8 cellular contexts compared by ENCODE assay signal in genomic region chr4:2007804-2008670, GRCh38.
DNase-seq lines count a peak whose midpoint lies in the region; ATAC-seq and TF ChIP-seq lines count a peak whose summit lies in the region.

No MANE protein-coding gene starts in this region.

- H3K9me2 ChIP-seq in Loucy (replicated peaks; ENCODE audit: low read depth, low read length), result no peaks in the 10 kb centered on the region

- peak overlapping the region; percentile 97 for H3K27ac ChIP-seq in C4-2B
- H3K27ac ChIP-seq in effector memory CD4-positive, alpha-beta T cell (ENCODE audit: insufficient read depth, low read length, poor library complexity, severe bottlenecking), result peak overlapping the region; percentile 98

- no peaks in the 10 kb centered on the region for H3K9me3 ChIP-seq in Loucy (ENCODE audit: insufficient read depth, low read depth, low read length)
- no peaks in the 10 kb centered on the region for H3K9me3 ChIP-seq in effector memory CD4-positive, alpha-beta T cell (ENCODE audit: control insufficient read depth, low read length)

- peaks cover 25% of the 10 kb centered on the region for H3K4me1 ChIP-seq in Loucy (ENCODE audit: insufficient read depth, low read length, poor library complexity, severe bottlenecking)
- peaks cover 15% of the 10 kb centered on the region for H3K4me1 ChIP-seq in effector memory CD4-positive, alpha-beta T cell (ENCODE audit: control insufficient read depth, insufficient read depth, low read length, poor library complexity, severe bottlenecking)

- no peak for DNase-seq in effector memory CD4-positive, alpha-beta T cell
- DNase-seq in NCI-H1105 treated with DMSO at 0.1 percent for 48 hours (lab: John Stamatoyannopoulos, UW), result no peak
- DNase-seq in SHP77 treated with DMSO at 0.1 percent for 48 hours (lab: John Stamatoyannopoulos, UW), result no peak

- H3K79me2 ChIP-seq in Loucy (ENCODE audit: insufficient read depth, low read length), result peaks cover 57% of the 10 kb centered on the region

- H3F3A ChIP-seq in Loucy (ENCODE audit: low read depth), result no peaks in the 10 kb centered on the region

- H4K20me1 ChIP-seq in Loucy (ENCODE audit: insufficient read depth, low read length, poor library complexity, severe bottlenecking), result peaks cover 38% of the 10 kb centered on the region

- peaks cover 18% of the 10 kb centered on the region for H3K4me1 Mint-ChIP-seq in nephron

- H3K27me3 ChIP-seq in Loucy (ENCODE audit: insufficient read depth, low read length, poor library complexity, severe bottlenecking), result no peaks in the 10 kb centered on the region
- H3K27me3 ChIP-seq in effector memory CD4-positive, alpha-beta T cell (replicated peaks; ENCODE audit: control insufficient read depth, insufficient read depth, low read length, poor library complexity, severe bottlenecking), result no peaks in the 10 kb centered on the region

- H3K9me3 Mint-ChIP-seq in nephron, result peaks cover under 1% of the 10 kb centered on the region

- ATAC-seq in GM21447 (IDR thresholded peaks at IDR 0.05; ENCODE audit: unreplicated experiment), result no peak
- ATAC-seq in HG02759 (IDR thresholded peaks at IDR 0.05; ENCODE audit: unreplicated experiment), result no peak

- H3K36me3 ChIP-seq in Loucy (ENCODE audit: insufficient read depth, low read length), result no peaks in the 10 kb centered on the region
- H3K36me3 ChIP-seq in effector memory CD4-positive, alpha-beta T cell (ENCODE audit: control insufficient read depth, insufficient read depth, low read length), result peaks cover 8% of the 10 kb centered on the region

- no peak for TF ChIP-seq CTCF in C4-2B (conservative IDR thresholded peaks at IDR 0.05)
- TF ChIP-seq CTCF in Loucy (conservative IDR thresholded peaks at IDR 0.05; ENCODE audit: low read length), result no peak
- no peak for TF ChIP-seq CTCF in nephron (IDR thresholded peaks at IDR 0.05; ENCODE audit: unreplicated experiment in 3 of 3)

- no peaks in the 10 kb centered on the region for H3K27me3 Mint-ChIP-seq in nephron (ENCODE audit: low read depth)

- peak overlapping the region; percentile 75 for H3K4me3 ChIP-seq in Loucy (ENCODE audit: low read length, poor library complexity, severe bottlenecking)
- H3K4me3 ChIP-seq in effector memory CD4-positive, alpha-beta T cell (ENCODE audit: insufficient read depth, low read depth, low read length, poor library complexity, severe bottlenecking), result peak overlapping the region; percentile 94

- H2AFZ ChIP-seq in Loucy (ENCODE audit: low read length), result peak overlapping the region; percentile 96; the same call in 1 of the 2 replicates

- peak overlapping the region; percentile 94 to 100 (median 98) for H3K4me3 Mint-ChIP-seq in nephron

- peak overlapping the region; percentile 84 for H3K9ac ChIP-seq in Loucy (ENCODE audit: low read depth, low read length, poor library complexity, severe bottlenecking)

- H3K4me2 ChIP-seq in Loucy (ENCODE audit: low read depth, low read length, poor library complexity, severe bottlenecking), result peak overlapping the region; percentile 79

- peak overlapping the region; percentile 90 to 98 (median 96) for H3K27ac Mint-ChIP-seq in nephron

- H3K36me3 Mint-ChIP-seq in nephron (ENCODE audit: low read depth), result peaks cover 25% of the 10 kb centered on the region
